In the genomic region with DNA sequence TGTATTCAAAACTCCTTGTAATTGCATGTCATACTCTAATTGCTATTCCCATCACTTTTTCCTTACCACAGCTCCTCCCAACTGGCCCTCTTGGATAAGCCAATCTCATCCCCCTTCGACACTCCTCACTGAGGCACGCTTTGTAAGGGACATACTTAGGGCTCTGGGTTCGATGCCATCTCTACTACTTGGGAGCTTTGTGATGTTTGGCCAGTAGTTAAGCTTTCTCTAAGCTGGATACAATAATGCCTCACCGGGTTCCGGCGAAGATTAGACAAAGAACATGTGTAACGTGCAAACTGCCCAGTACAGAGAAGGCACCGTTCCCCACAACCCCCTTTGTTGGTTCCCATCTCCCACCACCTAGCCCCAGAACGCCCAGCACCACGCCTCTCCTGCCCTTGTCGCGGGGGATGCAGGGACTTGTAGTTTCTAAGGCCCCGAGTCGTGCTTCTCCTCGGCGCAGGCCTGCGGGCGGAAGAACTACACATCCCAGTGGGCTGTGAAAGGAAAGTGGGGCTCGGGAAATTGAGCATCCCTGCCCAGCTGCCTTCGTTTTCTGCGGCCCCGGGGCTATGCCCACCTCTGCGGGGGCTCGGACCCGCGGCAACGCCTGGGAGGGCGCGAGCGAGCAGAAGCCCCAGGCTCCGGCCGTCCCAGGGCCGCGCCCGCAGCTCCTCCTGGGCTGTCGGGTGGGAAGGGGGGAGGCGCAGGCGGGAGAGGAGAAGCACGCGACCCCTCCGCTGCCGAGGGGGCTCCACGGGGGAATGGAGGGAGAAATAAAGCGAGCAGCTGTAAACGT, we compare ENCODE assay signal across 8 cellular contexts. TPM values are rescaled to one million over a fixed set of nuclear protein-coding genes. Genes with fewer than 3 reads are reported as not detected.
DNase-seq lines count a peak whose midpoint lies in the region; ATAC-seq and FAIRE-seq lines count a peak whose summit lies in the region.

No MANE protein-coding gene starts in this region.

- H3K9me3 ChIP-seq in right cardiac atrium (ENCODE audit: control insufficient read depth, low read length) = no peaks in the 10 kb centered on the region

- ATAC-seq in GM18508 (IDR thresholded peaks at IDR 0.05; ENCODE audit: insufficient read depth, unreplicated experiment) (peak; percentile 67), HG02973 (IDR thresholded peaks at IDR 0.05; ENCODE audit: unreplicated experiment) (peak; percentile 79), right cardiac atrium (peak; percentile 94 to 95)

- DNase-seq in NCI-H187 treated with DMSO at 0.1 percent for 48 hours (lab: John Stamatoyannopoulos, UW) (peak; percentile 68), T-helper 2 cell (peak; percentile 62 to 93 (median 79)), anterior cingulate cortex (lab: John Stamatoyannopoulos, UW) (peak; percentile 49 to 96 (median 90)), right cardiac atrium (peak; percentile 91 to 97 (median 95)), pulmonary artery endothelial cell (ENCODE audit: low read depth, low spot score) (peak; percentile 73), urothelium cell line (ENCODE audit: low spot score) (peak; percentile 92)

- no peaks in the 10 kb centered on the region for H3K27me3 ChIP-seq in right cardiac atrium (ENCODE audit: control insufficient read depth, insufficient read depth)

- under 1% methylated on average over 45 of the region's 45 CpGs for WGBS in right cardiac atrium

- intact Hi-C loops in right cardiac atrium (cut with DNase I) = loop anchor here (5.0 to 10.0 kb wide), 8 partner anchors 48 to 285 kb away; a partner anchor contains a TSS

- H3K27ac ChIP-seq in right cardiac atrium (ENCODE audit: low read length) = peak overlapping the region; percentile 91

- no peaks in the 10 kb centered on the region for H3K4me1 ChIP-seq in right cardiac atrium (ENCODE audit: control insufficient read depth, insufficient read depth, low read length)

- no peak for FAIRE-seq in urothelium cell line (lab: Jason Lieb, UNC)

- peak overlapping the region; percentile 90 for H3K4me3 ChIP-seq in right cardiac atrium (ENCODE audit: low read length)

RNA-seq across cellular contexts. Expression of a gene that starts 1.1 kb away (rescaled TPM):
- 10 to 100 TPM; 10.6 to 22.1 (median 18.2) TPM for total RNA-seq in right cardiac atrium
- 20.2 TPM for polyA plus RNA-seq in right cardiac atrium
- 9.4 and 16.3 TPM in 2 replicates for total RNA-seq in pulmonary artery endothelial cell

RNA-seq across cellular contexts. Expression of a gene that starts 56.5 kb away (rescaled TPM):
- total RNA-seq in right cardiac atrium = 10 to 100 TPM; 11.5 to 14.8 (median 13.8) TPM
- polyA plus RNA-seq in right cardiac atrium = 12.3 TPM
- 5.7 and 7.1 TPM in 2 replicates for total RNA-seq in pulmonary artery endothelial cell

Comparison
In these comparisons a context has a peak if more than half of its experiments do, and no peak if none do; other contexts are left out.
1. Peak in every context shown above with its lines: DNase-seq, ATAC-seq, H3K4me3 ChIP-seq and H3K27ac ChIP-seq.